In genomic region chr1:234978397-234979291, GRCh38 we compare ENCODE assay signal across 1 cellular context.
TF ChIP-seq lines count a peak whose summit lies in the region.

No MANE protein-coding gene starts in this region.

TF ChIP-seq in HepG2, 621 proteins besides CTCF, POLR2A, EP300 and RAD21 (continued from another document and continues in another):
- TF ChIP-seq HNRNPH1 (optimal IDR thresholded peaks at IDR 0.05; ENCODE audit: low read depth, low read length) = no peak
- TF ChIP-seq NR2F1 (CRISPR knock-in tag; IDR thresholded peaks at IDR 0.05) = peak; percentile 66 to 88; a peak in 3 of 4 replicates
- TF ChIP-seq SP4 (CRISPR knock-in tag; IDR thresholded peaks at IDR 0.05) = no peak
- TF ChIP-seq TEF (CRISPR knock-in tag; IDR thresholded peaks at IDR 0.05) = no peak
- no peak for TF ChIP-seq AHR (CRISPR knock-in tag; IDR thresholded peaks at IDR 0.05)
- no peak for TF ChIP-seq PLRG1 (conservative IDR thresholded peaks at IDR 0.05)
- peak; percentile 56; the same call in 1 of the 2 replicates for TF ChIP-seq ZNF652 (CRISPR knock-in tag; IDR thresholded peaks at IDR 0.05; ENCODE audit: borderline replicate concordance, low read depth)
- no peak for TF ChIP-seq ZNF33A (CRISPR knock-in tag; IDR thresholded peaks at IDR 0.05; ENCODE audit: borderline replicate concordance)
- peak; percentile 67 for TF ChIP-seq CEBPB (IDR thresholded peaks at IDR 0.05; ENCODE audit: borderline replicate concordance, low read depth, low read length)
- TF ChIP-seq FOSL2 (CRISPR knock-in tag; IDR thresholded peaks at IDR 0.05) = peak; percentile 92
- no peak for TF ChIP-seq ZNF850 (CRISPR knock-in tag; conservative IDR thresholded peaks at IDR 0.05)
- no peak for TF ChIP-seq ZNF280B (CRISPR knock-in tag; IDR thresholded peaks at IDR 0.05; ENCODE audit: borderline replicate concordance)
- TF ChIP-seq TOE1 (CRISPR knock-in tag; IDR thresholded peaks at IDR 0.05) = no peak
- no peak for TF ChIP-seq NR3C1 (CRISPR knock-in tag; IDR thresholded peaks at IDR 0.05)
- TF ChIP-seq NR2F2 (IDR thresholded peaks at IDR 0.05; ENCODE audit: borderline replicate concordance, low read depth) = no peak
- no peak for TF ChIP-seq SRF (IDR thresholded peaks at IDR 0.05; ENCODE audit: low read depth, low read length)
- TF ChIP-seq KIAA2018 (CRISPR knock-in tag; IDR thresholded peaks at IDR 0.05; ENCODE audit: borderline replicate concordance) = no peak
- peak; percentile 52 for TF ChIP-seq RBFOX2 (IDR thresholded peaks at IDR 0.05; ENCODE audit: low read depth, low read length)
- TF ChIP-seq ZNF777 (CRISPR knock-in tag; IDR thresholded peaks at IDR 0.05) = no peak
- no peak for TF ChIP-seq RNF219 (CRISPR knock-in tag; IDR thresholded peaks at IDR 0.05)
- no peak for TF ChIP-seq JDP2 (CRISPR knock-in tag; IDR thresholded peaks at IDR 0.05; ENCODE audit: borderline replicate concordance)
- TF ChIP-seq ZBTB46 (CRISPR knock-in tag; IDR thresholded peaks at IDR 0.05; ENCODE audit: borderline replicate concordance) = peak; percentile 99
- no peak for TF ChIP-seq SETDB1 (CRISPR knock-in tag; IDR thresholded peaks at IDR 0.05; ENCODE audit: borderline replicate concordance)
- no peak for TF ChIP-seq RBAK (CRISPR knock-in tag; IDR thresholded peaks at IDR 0.05)
- no peak for TF ChIP-seq ZNF34 (CRISPR knock-in tag; IDR thresholded peaks at IDR 0.05; ENCODE audit: borderline replicate concordance)
- TF ChIP-seq ZKSCAN1 (IDR thresholded peaks at IDR 0.05; ENCODE audit: low read length) = peak; percentile 22; the same call in 1 of the 2 replicates
- no peak for TF ChIP-seq ZNF44 (CRISPR knock-in tag; IDR thresholded peaks at IDR 0.05)
- peak; percentile 87 for TF ChIP-seq JUN (CRISPR knock-in tag; IDR thresholded peaks at IDR 0.05)
- TF ChIP-seq XRCC5 (optimal IDR thresholded peaks at IDR 0.05; ENCODE audit: low read length) = peak; percentile 68
- TF ChIP-seq IKZF1 (IDR thresholded peaks at IDR 0.05) = no peak
- no peak for TF ChIP-seq ZNF720 (CRISPR knock-in tag; IDR thresholded peaks at IDR 0.05)
- no peak for TF ChIP-seq ZNF790 (CRISPR knock-in tag; IDR thresholded peaks at IDR 0.05; ENCODE audit: borderline replicate concordance)
- no peak for TF ChIP-seq NFIB (CRISPR knock-in tag; IDR thresholded peaks at IDR 0.05; ENCODE audit: borderline replicate concordance)
- TF ChIP-seq ZNF639 (CRISPR knock-in tag; conservative IDR thresholded peaks at IDR 0.05) = no peak; the same call in 1 of the 2 replicates
- no peak for TF ChIP-seq TP53 (CRISPR knock-in tag; conservative IDR thresholded peaks at IDR 0.05)
- TF ChIP-seq PAF1 (CRISPR knock-in tag; IDR thresholded peaks at IDR 0.05) = no peak
- TF ChIP-seq IRF2 (CRISPR knock-in tag; IDR thresholded peaks at IDR 0.05) = peak; percentile 95
- peak; percentile 60; the same call in 1 of the 2 replicates for TF ChIP-seq ZNF232 (CRISPR knock-in tag; IDR thresholded peaks at IDR 0.05; ENCODE audit: borderline replicate concordance)
- no peak for TF ChIP-seq SMARCC2 (IDR thresholded peaks at IDR 0.05)
- no peak; the same call in 1 of the 2 replicates for TF ChIP-seq SIN3A (IDR thresholded peaks at IDR 0.05; ENCODE audit: borderline replicate concordance, low read depth, low read length)
- peak; percentile 83 for TF ChIP-seq TARDBP (CRISPR knock-in tag; IDR thresholded peaks at IDR 0.05)
- TF ChIP-seq HNF1A (IDR thresholded peaks at IDR 0.05; ENCODE audit: low read depth) = peak; percentile 78
- peak; percentile 82; the same call in 1 of the 2 replicates for TF ChIP-seq HNF1A (CRISPR knock-in tag; IDR thresholded peaks at IDR 0.05; ENCODE audit: borderline replicate concordance)
